In the genomic region with DNA sequence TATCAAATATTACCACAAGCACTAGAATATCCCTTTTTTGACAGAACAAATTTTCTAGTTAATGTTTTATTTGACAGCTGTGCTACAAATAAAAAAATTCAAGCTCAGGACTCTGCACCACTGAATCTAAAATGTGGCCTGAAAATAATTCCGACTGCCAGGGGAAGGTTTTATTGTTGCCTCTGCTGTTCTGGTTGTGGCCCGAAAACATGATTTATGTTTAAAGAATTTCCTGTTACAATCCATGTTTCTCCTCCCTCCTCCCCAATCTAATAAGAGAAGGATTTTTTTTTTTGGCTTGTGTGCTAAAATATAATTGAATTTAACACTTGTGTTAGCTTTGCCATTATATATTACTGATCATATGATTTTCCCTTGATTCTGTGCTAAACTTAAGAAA, we compare ENCODE assay signal across 15 cellular contexts.
A peak's percentile ranks its signal among the peaks of the same experiment; 100 is the strongest.
DNase-seq lines count a peak whose midpoint lies in the region; ATAC-seq and TF ChIP-seq lines count a peak whose summit lies in the region.
"Had no signal": no experiment of that assay in that cellular context is flagged by ENCODE, and none has a peak within 500 bp of the region (broad histone marks: within the 10 kb centered on the region; RNA-seq: fewer than 3 reads in every experiment).

No MANE protein-coding gene starts in this region.

- no peaks in the 10 kb centered on the region for H3K27me3 Mint-ChIP-seq in osteocyte (ENCODE audit: unreplicated experiment)
- H3K27me3 Mint-ChIP-seq: brain; CD4-positive, CD25-positive, alpha-beta regulatory T cell; IgD-negative memory B cell; T-cell had no signal

- intact Hi-C loops in prostate gland (cut with DNase I) = no loop called here

- no peaks in the 10 kb centered on the region for H3K36me3 ChIP-seq in prostate gland

- H3K4me1 ChIP-seq in prostate gland (replicated peaks) = no peaks in the 10 kb centered on the region

- no peaks in the 10 kb centered on the region for H3K9me3 ChIP-seq in prostate gland
- H3K9me3 ChIP-seq: stomach had no signal

- WGBS in prostate gland = 10% methylated on average over 2 of the region's 2 CpGs

- peak overlapping the region; percentile 54 for H3K4me3 Mint-ChIP-seq in osteocyte (ENCODE audit: unreplicated experiment)
- H3K4me3 Mint-ChIP-seq: brain; CD4-positive, CD25-positive, alpha-beta regulatory T cell; IgD-negative memory B cell; T-cell had no signal

- H3K4me3 ChIP-seq in prostate gland = no peak overlapping the region
- H3K4me3 ChIP-seq: stomach had no signal

- no peak for TF ChIP-seq POLR2A in prostate gland (IDR thresholded peaks at IDR 0.05)

- DNase-seq in ELR (ENCODE audit: low read depth) (peak; percentile 79), SK-N-DZ (ENCODE audit: low spot score) (peak; percentile 15), epithelial cell of prostate (ENCODE audit: low read depth, low spot score) (no peak), osteocyte (ENCODE audit: extremely low spot score, unreplicated experiment) (no peak), COR-L47 (lab: John Stamatoyannopoulos, UW) (no peak), prostate gland (ENCODE audit: low spot score) (no peak)
- no peak for DNase-seq in activated naive CD4-positive, alpha-beta T cell treated with anti-CD3 and anti-CD28 coated beads, Interleukin-2, amount 50 U/mL, for 16 hours
- DNase-seq: activated T-cell treated with anti-CD3 and anti-CD28 coated beads, Interleukin-2, amount 50 U/mL, for 48 hours; CD4-positive, CD25-positive, alpha-beta regulatory T cell; NCI-H1930; stomach; T-cell had no signal

- peak overlapping the region; percentile 96 for H3K27ac Mint-ChIP-seq in osteocyte (ENCODE audit: unreplicated experiment)
- H3K27ac Mint-ChIP-seq: brain, T-cell had no signal

- H3K27me3 ChIP-seq in prostate gland (replicated peaks; ENCODE audit: insufficient read depth) = no peaks in the 10 kb centered on the region
- H3K27me3 ChIP-seq: stomach had no signal

- no peak for TF ChIP-seq CTCF in osteocyte (IDR thresholded peaks at IDR 0.05)
- no peak for TF ChIP-seq CTCF in prostate gland (IDR thresholded peaks at IDR 0.05)

- H3K36me3 Mint-ChIP-seq in osteocyte (ENCODE audit: unreplicated experiment) = no peaks in the 10 kb centered on the region

- ATAC-seq in GM21447 (IDR thresholded peaks at IDR 0.05; ENCODE audit: unreplicated experiment) = no peak
- ATAC-seq: T-cell had no signal

- H3K27ac ChIP-seq in epithelial cell of prostate (peak overlapping the region; percentile 84), prostate gland (no peak overlapping the region)
- H3K27ac ChIP-seq: stomach had no signal

- no peaks in the 10 kb centered on the region for H3K9me3 Mint-ChIP-seq in osteocyte (ENCODE audit: unreplicated experiment)
- H3K9me3 Mint-ChIP-seq: brain; CD4-positive, CD25-positive, alpha-beta regulatory T cell; IgD-negative memory B cell; T-cell had no signal

- H3K4me1 Mint-ChIP-seq in osteocyte (ENCODE audit: unreplicated experiment) = peaks cover 64% of the 10 kb centered on the region
- H3K4me1 Mint-ChIP-seq: IgD-negative memory B cell had no signal

Comparison
In these comparisons a context has a peak if more than half of its experiments do, and no peak if none do; other contexts are left out.
1. DNase-seq: peak in ELR (single experiment) and SK-N-DZ (single experiment); none in epithelial cell of prostate (single experiment), osteocyte (single experiment), COR-L47 (single experiment), activated naive CD4-positive, alpha-beta T cell treated with anti-CD3 and anti-CD28 coated beads, Interleukin-2, amount 50 U/mL, for 16 hours (single experiment) and prostate gland (single experiment).